12 cellular contexts compared by ENCODE assay signal in genomic region chrX:154541589-154541895, GRCh38. TPM values are rescaled to one million over a fixed set of nuclear protein-coding genes. Genes with fewer than 3 reads are reported as not detected.
DNase-seq lines count a peak whose midpoint lies in the region; ATAC-seq, FAIRE-seq and TF ChIP-seq lines count a peak whose summit lies in the region.
"Had no signal": no experiment of that assay in that cellular context is flagged by ENCODE, and none has a peak within 500 bp of the region (broad histone marks: within the 10 kb centered on the region; RNA-seq: fewer than 3 reads in every experiment).

No MANE protein-coding gene starts in this region.

- H4K20me1 ChIP-seq in IMR-90 (ENCODE audit: insufficient read depth, low read length) = peaks cover 4% of the 10 kb centered on the region; the same call in 1 of the 2 replicates

- H2BK15ac ChIP-seq in IMR-90 (ENCODE audit: low read depth, low read length) = peak overlapping the region; percentile 96; the same call in 2 of the 3 replicates

- FAIRE-seq in A549 (lab: Jason Lieb, UNC) = no peak

- peak overlapping the region; percentile 99 for H4K91ac ChIP-seq in IMR-90 (ENCODE audit: insufficient read depth, low read depth, low read length)

- no peak for DNase-seq in A549 (ENCODE audit: low read depth in 1 of 2, low spot score in 1 of 2)
- DNase-seq in IMR-90 = peak; percentile 13
- DNase-seq in osteocyte (ENCODE audit: extremely low spot score, unreplicated experiment) = no peak
- DNase-seq in NCI-H2029 treated with DMSO at 0.1 percent for 48 hours (lab: John Stamatoyannopoulos, UW) = no peak
- no peak for DNase-seq in cerebellar nuclear complex (lab: John Stamatoyannopoulos, UW)
- DNase-seq: activated CD4-positive, CD25-positive, alpha-beta regulatory T cell treated with anti-CD3 and anti-CD28 coated beads, Interleukin-2, amount 50 U/mL, for 72 hours; NCI-H2107 had no signal

- TF ChIP-seq RAD21 in A549 (conservative IDR thresholded peaks at IDR 0.05 in 1 of 2, IDR thresholded peaks at IDR 0.05 in 1 of 2) (no peak), IMR-90 (IDR thresholded peaks at IDR 0.05; ENCODE audit: low read length) (no peak)

- H3K36me3 ChIP-seq in IMR-90 (ENCODE audit: control insufficient read depth, insufficient read depth, low read length) = peaks cover 40% of the 10 kb centered on the region

- H3K27me3 Mint-ChIP-seq in osteocyte (ENCODE audit: unreplicated experiment) = no peaks in the 10 kb centered on the region

- peak overlapping the region; percentile 100 for H4K5ac ChIP-seq in IMR-90 (ENCODE audit: low read depth, low read length)

- peak overlapping the region; percentile 99 for H3K18ac ChIP-seq in IMR-90 (ENCODE audit: low read depth, low read length)

- CTCF ChIA-PET in A549 (lab: Yijun Ruan, JAX) = interaction anchor here (0.6 to 7.5 kb wide), 5 partner anchors 9 to 206 kb away, joined by 3 to 55 read pairs (median 3); no protein-coding TSS in a partner anchor
- CTCF ChIA-PET in IMR-90 (lab: Yijun Ruan, JAX) = interaction anchor here (1.6 to 1.7 kb wide), 2 partner anchors 15 to 142 kb away, joined by 3 to 5 read pairs; no protein-coding TSS in a partner anchor

- H4K8ac ChIP-seq in IMR-90 (ENCODE audit: low read depth in 2 of 2, low read length in 2 of 2) = peak overlapping the region; percentile 65 to 97

- H2BK120ac ChIP-seq in IMR-90 (ENCODE audit: low read depth, low read length) = peak overlapping the region; percentile 100

- H3K4me2 ChIP-seq in A549 (peak overlapping the region; percentile 90), IMR-90 (ENCODE audit: low read depth, low read length) (peak overlapping the region; percentile 67)

- H2AFZ ChIP-seq in IMR-90 (replicated peaks; ENCODE audit: low read length, poor library complexity) = peak overlapping the region; percentile 76

- POLR2A ChIA-PET in A549 (lab: Yijun Ruan, JAX) (interaction anchor here (1.1 to 1.7 kb wide), 6 partner anchors 10 to 144 kb away, joined by 3 to 8 read pairs (median 5); partner anchors contain the start of genes RPL10 and SLC10A3), IMR-90 (lab: Charles Lee; ENCODE audit: unreplicated experiment) (no interaction called here)

- 6% methylated on average over 2 of the region's 5 CpGs for WGBS in A549 (ENCODE audit: missing lambda C conversion rate)
- no CpG with 5 or more reads among the region's 5 CpGs for WGBS in IMR-90 (ENCODE audit: extremely low coverage in 2 of 2, insufficient read length in 1 of 2), 2 experiments

- TF ChIP-seq EP300 in A549 (IDR thresholded peaks at IDR 0.05) = no peak

- peak overlapping the region; percentile 98 to 100 for H3K27ac ChIP-seq in A549
- peak overlapping the region; percentile 99 for H3K27ac ChIP-seq in IMR-90 (ENCODE audit: insufficient read depth, low read length)
- peak overlapping the region; percentile 47 for H3K27ac ChIP-seq in cingulate gyrus (ENCODE audit: low read depth, low read length)

- H2AK5ac ChIP-seq in IMR-90 (ENCODE audit: low read depth, low read length) = peak overlapping the region; percentile 99

- H3K9me3 ChIP-seq in A549 = no peaks in the 10 kb centered on the region
- no peaks in the 10 kb centered on the region for H3K9me3 ChIP-seq in IMR-90 (ENCODE audit: control insufficient read depth, insufficient read depth, low read length)

- peak overlapping the region; percentile 97 for H2AK9ac ChIP-seq in IMR-90 (replicated peaks; ENCODE audit: low read depth, low read length, poor library complexity)

- H3K9me3 Mint-ChIP-seq in osteocyte (ENCODE audit: unreplicated experiment) = no peaks in the 10 kb centered on the region

- peak overlapping the region; percentile 78 for H3K56ac ChIP-seq in IMR-90 (ENCODE audit: extremely low read depth, insufficient read depth, low read length)

- peak overlapping the region; percentile 99 for H2BK5ac ChIP-seq in IMR-90 (ENCODE audit: low read depth, low read length, poor library complexity, severe bottlenecking)

- ATAC-seq in A549 (no peak; a peak in 1 of 6 replicates), IMR-90 (ENCODE audit: low read depth) (no peak), HG03565 (IDR thresholded peaks at IDR 0.05; ENCODE audit: unreplicated experiment) (no peak), HG03135 (IDR thresholded peaks at IDR 0.05; ENCODE audit: unreplicated experiment) (no peak)

- peaks cover 19% of the 10 kb centered on the region for H3K9me1 ChIP-seq in IMR-90 (ENCODE audit: insufficient read depth, low read length)

- peak overlapping the region; percentile 96 for H3K27ac Mint-ChIP-seq in osteocyte (ENCODE audit: unreplicated experiment)

- H3K36me3 Mint-ChIP-seq in osteocyte (ENCODE audit: unreplicated experiment) = peaks cover 10% of the 10 kb centered on the region

- H3K27me3 ChIP-seq in IMR-90 (ENCODE audit: control insufficient read depth, insufficient read depth, low read length) = no peaks in the 10 kb centered on the region

- peak overlapping the region; percentile 100 for H3K4ac ChIP-seq in IMR-90 (ENCODE audit: low read depth, low read length)

- H3K14ac ChIP-seq in IMR-90 (replicated peaks; ENCODE audit: low read depth, low read length) = peak overlapping the region; percentile 98

- peaks cover 8 to 58% of the 10 kb centered on the region in 2 experiments; a peak in 3 of 4 replicates for H3K79me1 ChIP-seq in IMR-90 (ENCODE audit: low read depth in 1 of 2, low read length in 2 of 2)

- dilution Hi-C loops in IMR-90 (cut with HindIII; ENCODE audit: low sequenced_read_pairs, unreplicated experiment) = no loop called here

- peak overlapping the region; percentile 99 for H2BK20ac ChIP-seq in IMR-90 (ENCODE audit: low read depth, low read length)

- H3K4me1 ChIP-seq in A549 = peaks cover 79% of the 10 kb centered on the region
- H3K4me1 ChIP-seq in IMR-90 (ENCODE audit: control insufficient read depth, insufficient read depth, low read length) = peaks cover 23% of the 10 kb centered on the region

- H3K9ac ChIP-seq in IMR-90 (ENCODE audit: low read depth, low read length) = peak overlapping the region; percentile 56

- TF ChIP-seq POLR2A in A549 (IDR thresholded peaks at IDR 0.05; ENCODE audit: low read length) (no peak), IMR-90 (IDR thresholded peaks at IDR 0.05; ENCODE audit: low read depth, low read length) (no peak)

- no TSS peak for BruUV-seq in IMR-90 (replicated peaks; lab: Mats Ljungman, UMichigan)

- H3K23ac ChIP-seq in IMR-90 (ENCODE audit: low read depth, low read length) = peak overlapping the region; percentile 99

- in situ Hi-C loops in IMR-90 (cut with MboI; ENCODE audit: low sequenced_read_pairs) = loop anchor here (25.0 kb wide), 1 partner anchor 1579 kb away; no protein-coding TSS in a partner anchor

- TF ChIP-seq CTCF in A549 (IDR thresholded peaks at IDR 0.05) (no peak), IMR-90 (conservative IDR thresholded peaks at IDR 0.05; ENCODE audit: low read depth, low read length) (no peak), osteocyte (IDR thresholded peaks at IDR 0.05) (no peak)

- peak overlapping the region; percentile 10 for H3K4me3 Mint-ChIP-seq in osteocyte (ENCODE audit: unreplicated experiment)

- intact Hi-C loops in IMR-90 (cut with micrococcal nuclease) = no loop called here

- H3K4me1 Mint-ChIP-seq in osteocyte (ENCODE audit: unreplicated experiment) = peaks cover 40% of the 10 kb centered on the region

- H3K4me3 ChIP-seq in A549 (peak overlapping the region; percentile 37), IMR-90 (ENCODE audit: insufficient read depth, low read depth, low read length) (no peak overlapping the region)

RNA-seq across cellular contexts. Expression of gene G6PD, which starts 5.1 kb away (rescaled TPM):
- polyA plus RNA-seq in A549 (2011; rRNA removed) (692 and 774 TPM in 2 replicates), A549 (2017; fragmentation: RNase III; extraction: RNeasy Plus Mini Kit Qiagen cat#74134 plus additional on column Dnase treatment) (1,409 to 1,481 TPM (median 1,465 TPM) in 3 replicates), IMR-90 (2012; rRNA removed) (174 and 213 TPM in 2 replicates)
- 1,222 and 1,527 TPM in 2 replicates for polyA plus RNA-seq in A549 (2012; cell fraction: cytosol; rRNA removed)
- 2,784 and 3,385 TPM in 2 replicates for polyA plus RNA-seq in A549 (2012; cell fraction: nucleus; rRNA removed)
- 756 and 969 TPM in 2 replicates for polyA minus RNA-seq in A549 (2011; rRNA and poly(A)+ RNA removed)
- total RNA-seq in IMR-90 (2012; rRNA removed) (60.0 and 77.1 TPM in 2 replicates), osteocyte (103 and 108 TPM in 2 replicates)
- 127 and 234 TPM in 2 replicates for polyA plus RNA-seq in IMR-90 (2012; cell fraction: cytosol; rRNA removed)
- 185 and 431 TPM in 2 replicates for polyA plus RNA-seq in IMR-90 (2012; cell fraction: nucleus; rRNA removed; ENCODE audit: low replicate concordance)

RNA-seq across cellular contexts. Expression of gene IKBKG, which starts 5.9 kb away (rescaled TPM):
- polyA plus RNA-seq in A549 (2011; rRNA removed) (19.7 and 22.1 TPM in 2 replicates), A549 (2017; fragmentation: RNase III; extraction: RNeasy Plus Mini Kit Qiagen cat#74134 plus additional on column Dnase treatment) (33.4 to 38.8 TPM (median 34.2 TPM) in 3 replicates), IMR-90 (2012; rRNA removed) (38.2 and 41.3 TPM in 2 replicates)
- 38.7 and 46.2 TPM in 2 replicates for polyA plus RNA-seq in A549 (2012; cell fraction: cytosol; rRNA removed)
- polyA plus RNA-seq in A549 (2012; cell fraction: nucleus; rRNA removed) = 117 and 119 TPM in 2 replicates
- 9.9 and 14.9 TPM in 2 replicates for polyA minus RNA-seq in A549 (2011; rRNA and poly(A)+ RNA removed)
- total RNA-seq in IMR-90 (2012; rRNA removed) (13.9 and 16.5 TPM in 2 replicates), osteocyte (23.6 and 25.0 TPM in 2 replicates)
- 61.0 and 68.3 TPM in 2 replicates for polyA plus RNA-seq in IMR-90 (2012; cell fraction: cytosol; rRNA removed)
- 60.9 and 124 TPM in 2 replicates for polyA plus RNA-seq in IMR-90 (2012; cell fraction: nucleus; rRNA removed; ENCODE audit: low replicate concordance)

RNA-seq across cellular contexts. Expression of gene FAM3A, which starts 25.5 kb away (rescaled TPM):
- 18.6 and 21.7 TPM in 2 replicates for polyA plus RNA-seq in A549 (2011; rRNA removed)
- 47.8 and 55.1 TPM in 2 replicates for polyA plus RNA-seq in A549 (2012; cell fraction: cytosol; rRNA removed)
- polyA plus RNA-seq in A549 (2012; cell fraction: nucleus; rRNA removed) = 93.9 and 105 TPM in 2 replicates
- 33.2 to 40.6 TPM (median 36.7 TPM) in 3 replicates for polyA plus RNA-seq in A549 (2017; fragmentation: RNase III; extraction: RNeasy Plus Mini Kit Qiagen cat#74134 plus additional on column Dnase treatment)
- polyA minus RNA-seq in A549 (2011; rRNA and poly(A)+ RNA removed) = 16.1 and 21.8 TPM in 2 replicates
- 14.0 and 15.0 TPM in 2 replicates for total RNA-seq in IMR-90 (2012; rRNA removed)
- polyA plus RNA-seq in IMR-90 (2012; rRNA removed) = 47.2 and 52.0 TPM in 2 replicates
- polyA plus RNA-seq in IMR-90 (2012; cell fraction: cytosol; rRNA removed) = 35.3 and 65.1 TPM in 2 replicates
- 99.5 and 206 TPM in 2 replicates for polyA plus RNA-seq in IMR-90 (2012; cell fraction: nucleus; rRNA removed; ENCODE audit: low replicate concordance)
- total RNA-seq in osteocyte = 38.2 and 40.4 TPM in 2 replicates

RNA-seq across cellular contexts. Expression of gene CTAG1A, which starts 43.4 kb away (rescaled TPM):
- not detected in 2 replicates for polyA plus RNA-seq in A549 (2011; rRNA removed)
- polyA plus RNA-seq in A549 (2012; cell fraction: cytosol; rRNA removed) = not detected in 2 replicates
- 0.22 TPM in 1 of 2 replicates, not detected in the other for polyA plus RNA-seq in A549 (2012; cell fraction: nucleus; rRNA removed)
- polyA plus RNA-seq in A549 (2017; fragmentation: RNase III; extraction: RNeasy Plus Mini Kit Qiagen cat#74134 plus additional on column Dnase treatment) = not detected in 3 replicates
- polyA minus RNA-seq in A549 (2011; rRNA and poly(A)+ RNA removed) = not detected in 2 replicates
- not detected in 2 replicates for total RNA-seq in IMR-90 (2012; rRNA removed)
- not detected in 2 replicates for polyA plus RNA-seq in IMR-90 (2012; rRNA removed)
- not detected in 2 replicates for polyA plus RNA-seq in IMR-90 (2012; cell fraction: cytosol; rRNA removed)
- polyA plus RNA-seq in IMR-90 (2012; cell fraction: nucleus; rRNA removed; ENCODE audit: low replicate concordance) = 0.08 TPM in 1 of 2 replicates, not detected in the other
- not detected in 2 replicates for total RNA-seq in osteocyte
- total RNA-seq: lung microvascular endothelial cell, sciatic nerve had no signal

RNA-seq across cellular contexts. Expression of gene SLC10A3, which starts 51.1 kb away (rescaled TPM):
- polyA plus RNA-seq in A549 (2011; rRNA removed) (9.0 and 10.1 TPM in 2 replicates), A549 (2017; fragmentation: RNase III; extraction: RNeasy Plus Mini Kit Qiagen cat#74134 plus additional on column Dnase treatment) (19.3 to 24.1 TPM (median 21.7 TPM) in 3 replicates), IMR-90 (2012; rRNA removed) (24.6 and 26.9 TPM in 2 replicates)
- polyA plus RNA-seq in A549 (2012; cell fraction: cytosol; rRNA removed) = 18.6 and 27.7 TPM in 2 replicates
- polyA plus RNA-seq in A549 (2012; cell fraction: nucleus; rRNA removed) = 15.8 and 20.0 TPM in 2 replicates
- polyA minus RNA-seq in A549 (2011; rRNA and poly(A)+ RNA removed) = 11.0 and 18.0 TPM in 2 replicates
- total RNA-seq in IMR-90 (2012; rRNA removed) (15.2 and 16.1 TPM in 2 replicates), osteocyte (20.6 and 22.4 TPM in 2 replicates)
- polyA plus RNA-seq in IMR-90 (2012; cell fraction: cytosol; rRNA removed) = 12.0 and 39.4 TPM in 2 replicates
- 12.8 and 26.1 TPM in 2 replicates for polyA plus RNA-seq in IMR-90 (2012; cell fraction: nucleus; rRNA removed; ENCODE audit: low replicate concordance)

Comparison
In these comparisons a context has a peak if more than half of its experiments do, and no peak if none do; other contexts are left out.
1. H3K27ac ChIP-seq: peak in every context shown above with its lines; median percentile 99 in A549; 99 in IMR-90; 47 in cingulate gyrus.